15 cellular contexts compared by ENCODE assay signal in genomic region chr1:31414692-31415370, GRCh38. TPM values are rescaled to one million over a fixed set of nuclear protein-coding genes. Genes with fewer than 3 reads are reported as not detected.
A peak's percentile ranks its signal among the peaks of the same experiment; 100 is the strongest.
DNase-seq lines count a peak whose midpoint lies in the region; ATAC-seq and TF ChIP-seq lines count a peak whose summit lies in the region.
"Had no signal": no experiment of that assay in that cellular context is flagged by ENCODE, and none has a peak within 500 bp of the region (broad histone marks: within the 10 kb centered on the region; RNA-seq: fewer than 3 reads in every experiment).

No MANE protein-coding gene starts in this region.

- peaks cover 3% of the 10 kb centered on the region for H3K4me1 Mint-ChIP-seq in T-helper 2 cell treated with Interferon-gamma antibody and Interleukin-4, amounts not matched to agents 5 μg/mL and 100 μg/mL, for 36 hours (ENCODE audit: low read depth)
- peaks cover 5 to 10% of the 10 kb centered on the region in 2 donors for H3K4me1 Mint-ChIP-seq in effector memory CD8-positive, alpha-beta T cell (ENCODE audit: low read depth in 2 of 2)
- H3K4me1 Mint-ChIP-seq in mesothelial cell of epicardium (peaks cover 20% of the 10 kb centered on the region), type B pancreatic cell (ENCODE audit: unreplicated experiment) (peaks cover 34% of the 10 kb centered on the region)
- H3K4me1 Mint-ChIP-seq in CD4-positive, alpha-beta memory T cell, result peaks cover 5 to 12% (median 6%) of the 10 kb centered on the region in 4 donors

- intact Hi-C loops in CD4-positive, alpha-beta memory T cell (cut with micrococcal nuclease), result no loop called here
- intact Hi-C loops in OCI-LY7 (cut with micrococcal nuclease; ENCODE audit: unreplicated experiment), result no loop called here

- CTCF ChIA-PET in CD4-positive, alpha-beta memory T cell (lab: Charles Lee; ENCODE audit: partially characterized antibody), result no interaction called here
- CTCF ChIA-PET in OCI-LY7 (lab: Charles Lee; ENCODE audit: unreplicated experiment), result no interaction called here

- DNase-seq in T-helper 2 cell treated with Interferon-gamma antibody and Interleukin-4, amounts not matched to agents 5 μg/mL and 100 μg/mL, for 36 hours (ENCODE audit: low spot score), result no peak
- DNase-seq in T-helper 2 cell, result no peak
- no peak for DNase-seq in effector memory CD8-positive, alpha-beta T cell
- no peak for DNase-seq in mesothelial cell of epicardium (ENCODE audit: low spot score in 2 of 2, unreplicated experiment in 2 of 2)
- no peak for DNase-seq in type B pancreatic cell (ENCODE audit: extremely low spot score, unreplicated experiment)
- DNase-seq in CD4-positive, alpha-beta memory T cell, result no peak
- DNase-seq in OCI-LY7 (ENCODE audit: low spot score), result no peak
- DNase-seq in AG08396 (ENCODE audit: low spot score), result no peak
- DNase-seq: activated CD4-positive, alpha-beta T cell treated with anti-CD3 and anti-CD28 coated beads, Interleukin-2, amount 50 U/mL, for 48 hours; heart left ventricle; NCI-H1092; OCI-M1; stimulated activated CD8-positive, alpha-beta memory T cell treated with anti-CD3 and anti-CD28 coated beads, Interleukin-4, amount 100 ng/mL, for 48 hours had no signal

- peaks cover 61% of the 10 kb centered on the region for H3K27me3 Mint-ChIP-seq in T-helper 2 cell treated with Interferon-gamma antibody and Interleukin-4, amounts not matched to agents 5 μg/mL and 100 μg/mL, for 36 hours (ENCODE audit: low read depth)
- H3K27me3 Mint-ChIP-seq in effector memory CD8-positive, alpha-beta T cell, result peaks cover 64 to 77% of the 10 kb centered on the region in 2 donors
- H3K27me3 Mint-ChIP-seq in mesothelial cell of epicardium (ENCODE audit: low read depth) (peaks cover 6% of the 10 kb centered on the region), type B pancreatic cell (peaks cover 28% of the 10 kb centered on the region)
- peaks cover 40 to 59% of the 10 kb centered on the region in 2 donors for H3K27me3 Mint-ChIP-seq in CD4-positive, alpha-beta memory T cell

- peak overlapping the region; percentile 29 for H3K4me3 Mint-ChIP-seq in T-helper 2 cell treated with Interferon-gamma antibody and Interleukin-4, amounts not matched to agents 5 μg/mL and 100 μg/mL, for 36 hours
- peak overlapping the region; percentile 79 to 83 for H3K4me3 Mint-ChIP-seq in effector memory CD8-positive, alpha-beta T cell
- H3K4me3 Mint-ChIP-seq in mesothelial cell of epicardium (peak overlapping the region; percentile 98), type B pancreatic cell (peak overlapping the region; percentile 98)
- peak overlapping the region in 4 of 8 donors; percentile 22 to 99 (median 32) for H3K4me3 Mint-ChIP-seq in CD4-positive, alpha-beta memory T cell

- POLR2A ChIA-PET in CD4-positive, alpha-beta memory T cell (lab: Charles Lee; ENCODE audit: partially characterized antibody), result no interaction called here
- POLR2A ChIA-PET in OCI-LY7 (lab: Charles Lee), result no interaction called here

- no peak overlapping the region for H3K4me3 ChIP-seq in CD4-positive, alpha-beta memory T cell (ENCODE audit: low read length in 2 of 2)
- no peak overlapping the region for H3K4me3 ChIP-seq in OCI-LY7 (ENCODE audit: low read depth, low read length, poor library complexity, severe bottlenecking)

- H3K79me2 ChIP-seq in OCI-LY7 (ENCODE audit: insufficient read depth, low read depth, low read length), result no peaks in the 10 kb centered on the region

- H2AFZ ChIP-seq in OCI-LY7 (ENCODE audit: low read length), result no peak overlapping the region

- ATAC-seq in effector memory CD8-positive, alpha-beta T cell (replicated peaks), result no peak

- no TSS peak for BruUV-seq in OCI-LY7 (replicated peaks; lab: Mats Ljungman, UMichigan)

- H3K4me1 ChIP-seq in CD4-positive, alpha-beta memory T cell (ENCODE audit: insufficient read depth, low read length), result peaks cover 12% of the 10 kb centered on the region
- peaks cover 7% of the 10 kb centered on the region for H3K4me1 ChIP-seq in OCI-LY7 (ENCODE audit: insufficient read depth, low read length, poor library complexity, severe bottlenecking)

- no peaks in the 10 kb centered on the region for H4K20me1 ChIP-seq in OCI-LY7 (ENCODE audit: insufficient read depth, low read length)

- H3K27ac Mint-ChIP-seq in T-helper 2 cell treated with Interferon-gamma antibody and Interleukin-4, amounts not matched to agents 5 μg/mL and 100 μg/mL, for 36 hours, result no peak overlapping the region
- H3K27ac Mint-ChIP-seq in effector memory CD8-positive, alpha-beta T cell, result no peak overlapping the region
- H3K27ac Mint-ChIP-seq in mesothelial cell of epicardium (peak overlapping the region; percentile 95), type B pancreatic cell (peak overlapping the region; percentile 94)
- H3K27ac Mint-ChIP-seq in CD4-positive, alpha-beta memory T cell, result no peak overlapping the region

- H3K36me3 Mint-ChIP-seq in T-helper 2 cell treated with Interferon-gamma antibody and Interleukin-4, amounts not matched to agents 5 μg/mL and 100 μg/mL, for 36 hours (ENCODE audit: low read depth), result no peaks in the 10 kb centered on the region
- H3K36me3 Mint-ChIP-seq in effector memory CD8-positive, alpha-beta T cell (ENCODE audit: insufficient read depth), result no peaks in the 10 kb centered on the region
- H3K36me3 Mint-ChIP-seq in mesothelial cell of epicardium (no peaks in the 10 kb centered on the region), type B pancreatic cell (peaks cover 7% of the 10 kb centered on the region)
- H3K36me3 Mint-ChIP-seq in CD4-positive, alpha-beta memory T cell, result no peaks in the 10 kb centered on the region

- H3K27ac ChIP-seq in CD4-positive, alpha-beta memory T cell (ENCODE audit: low read depth, low read length), result no peak overlapping the region
- no peak overlapping the region for H3K27ac ChIP-seq in OCI-LY7 (ENCODE audit: low read depth, low read length, poor library complexity, severe bottlenecking)
- H3K27ac ChIP-seq: ascending aorta, heart left ventricle had no signal

- no peaks in the 10 kb centered on the region for H3K9me3 ChIP-seq in CD4-positive, alpha-beta memory T cell (ENCODE audit: control insufficient read depth in 1 of 2, low read length in 2 of 2)
- no peaks in the 10 kb centered on the region for H3K9me3 ChIP-seq in OCI-LY7 (ENCODE audit: low read length)
- H3K9me3 ChIP-seq: ascending aorta, heart left ventricle had no signal

- TF ChIP-seq CTCF in mesothelial cell of epicardium (IDR thresholded peaks at IDR 0.05; ENCODE audit: unreplicated experiment), result no peak
- no peak for TF ChIP-seq CTCF in type B pancreatic cell (conservative IDR thresholded peaks at IDR 0.05)
- TF ChIP-seq CTCF in OCI-LY7 (conservative IDR thresholded peaks at IDR 0.05; ENCODE audit: low read length), result no peak

- no peaks in the 10 kb centered on the region for H3K9me2 ChIP-seq in OCI-LY7 (ENCODE audit: insufficient read depth, low read length)

- no peak overlapping the region for H3K4me2 ChIP-seq in OCI-LY7 (ENCODE audit: low read length)

- peaks cover 27% of the 10 kb centered on the region for H3K27me3 ChIP-seq in CD4-positive, alpha-beta memory T cell (ENCODE audit: insufficient read depth, low read length)
- H3K27me3 ChIP-seq: ascending aorta had no signal

- no peaks in the 10 kb centered on the region for H3K36me3 ChIP-seq in CD4-positive, alpha-beta memory T cell (ENCODE audit: insufficient read depth, low read length)
- no peaks in the 10 kb centered on the region for H3K36me3 ChIP-seq in OCI-LY7 (ENCODE audit: insufficient read depth, low read length)
- H3K36me3 ChIP-seq: ascending aorta, heart left ventricle had no signal

- H3K9me3 Mint-ChIP-seq in T-helper 2 cell treated with Interferon-gamma antibody and Interleukin-4, amounts not matched to agents 5 μg/mL and 100 μg/mL, for 36 hours, result no peaks in the 10 kb centered on the region
- H3K9me3 Mint-ChIP-seq in effector memory CD8-positive, alpha-beta T cell, result no peaks in the 10 kb centered on the region
- H3K9me3 Mint-ChIP-seq in mesothelial cell of epicardium, result no peaks in the 10 kb centered on the region
- no peaks in the 10 kb centered on the region for H3K9me3 Mint-ChIP-seq in type B pancreatic cell
- peaks cover 0 to 5% (median 0%) of the 10 kb centered on the region in 8 donors for H3K9me3 Mint-ChIP-seq in CD4-positive, alpha-beta memory T cell

RNA-seq across cellular contexts. Expression of gene SERINC2, which starts 1.8 kb away (rescaled TPM):
- total RNA-seq in mesothelial cell of epicardium (45.4 to 49.1 TPM (median 47.1 TPM) in 3 replicates), type B pancreatic cell (ENCODE audit: low replicate concordance) (77.7 and 118 TPM in 2 replicates), OCI-LY7 (2022) (8.6 and 11.1 TPM in 2 replicates)
- under 1 TPM; 0.11 to 0.15 TPM for total RNA-seq in CD4-positive, alpha-beta memory T cell
- polyA plus RNA-seq in CD4-positive, alpha-beta memory T cell, result under 1 TPM in 1 of 2 donors, not detected in 1; 0.18 TPM
- 0.82 and 3.5 TPM in 2 replicates for total RNA-seq in OCI-LY7 (2014; rRNA removed; shearing (Covaris generic))

RNA-seq across cellular contexts. Expression of gene FABP3, which starts 42.0 kb away (rescaled TPM):
- total RNA-seq in mesothelial cell of epicardium (4.5 to 6.7 TPM (median 4.6 TPM) in 3 replicates), type B pancreatic cell (ENCODE audit: low replicate concordance) (16.4 and 18.8 TPM in 2 replicates), OCI-LY7 (2022) (not detected in 2 replicates)
- 1 to 10 TPM in 1 of 2 experiments, not detected in 1; 1.2 TPM for total RNA-seq in CD4-positive, alpha-beta memory T cell
- not detected for polyA plus RNA-seq in CD4-positive, alpha-beta memory T cell
- not detected in 2 replicates for total RNA-seq in OCI-LY7 (2014; rRNA removed; shearing (Covaris generic))
- total RNA-seq: A673 had no signal

Comparison
In these comparisons a context has a peak if more than half of its experiments do, and no peak if none do; other contexts are left out.
1. H3K27ac Mint-ChIP-seq: peak in mesothelial cell of epicardium (single experiment) and type B pancreatic cell (single experiment); none in T-helper 2 cell treated with Interferon-gamma antibody and Interleukin-4, amounts not matched to agents 5 μg/mL and 100 μg/mL, for 36 hours (single experiment), effector memory CD8-positive, alpha-beta T cell (0 of 2) and CD4-positive, alpha-beta memory T cell (0 of 7).